1 cellular context compared by ENCODE assay signal in genomic region chr12:82650627-82651337, GRCh38.
TF ChIP-seq lines count a peak whose summit lies in the region.

No MANE protein-coding gene starts in this region.

TF ChIP-seq in GM12878, 131 proteins besides CTCF, POLR2A, EP300 and RAD21 (continued from another document):
- TF ChIP-seq BCLAF1 (IDR thresholded peaks at IDR 0.05): no peak
- no peak for TF ChIP-seq RB1 (IDR thresholded peaks at IDR 0.05; ENCODE audit: borderline replicate concordance)
- no peak for TF ChIP-seq MYB (IDR thresholded peaks at IDR 0.05; ENCODE audit: borderline replicate concordance, low read depth, low read length)
- TF ChIP-seq BHLHE40 (IDR thresholded peaks at IDR 0.05; ENCODE audit: borderline replicate concordance in 1 of 2, low read depth in 2 of 2, low read length in 1 of 2): no peak
- TF ChIP-seq HSF1 (IDR thresholded peaks at IDR 0.05; ENCODE audit: low read depth, low read length): no peak
- no peak for TF ChIP-seq ZNF207 (IDR thresholded peaks at IDR 0.05; ENCODE audit: borderline replicate concordance)
- TF ChIP-seq CBX5 (IDR thresholded peaks at IDR 0.05; ENCODE audit: low read depth): no peak
- no peak for TF ChIP-seq STAT1 (conservative IDR thresholded peaks at IDR 0.05)
- TF ChIP-seq MEF2B (IDR thresholded peaks at IDR 0.05; ENCODE audit: partially characterized antibody, poor library complexity, severe bottlenecking): no peak
- no peak for TF ChIP-seq KLF5 (IDR thresholded peaks at IDR 0.05; ENCODE audit: partially characterized antibody)
- no peak for TF ChIP-seq HDGF (IDR thresholded peaks at IDR 0.05)
- TF ChIP-seq ASH2L (IDR thresholded peaks at IDR 0.05; ENCODE audit: borderline replicate concordance, low read depth): no peak
- TF ChIP-seq SIX5 (IDR thresholded peaks at IDR 0.05; ENCODE audit: low read depth, low read length, severe bottlenecking): no peak
- no peak for TF ChIP-seq CBX3 (IDR thresholded peaks at IDR 0.05; ENCODE audit: borderline replicate concordance, low read depth)
- TF ChIP-seq PAX8 (IDR thresholded peaks at IDR 0.05): no peak
- no peak for TF ChIP-seq NFXL1 (IDR thresholded peaks at IDR 0.05; ENCODE audit: borderline replicate concordance)
- no peak for TF ChIP-seq ZSCAN29 (IDR thresholded peaks at IDR 0.05)
- no peak for TF ChIP-seq RBBP5 (conservative IDR thresholded peaks at IDR 0.05)
- no peak for TF ChIP-seq HCFC1 (IDR thresholded peaks at IDR 0.05; ENCODE audit: low read length)
- no peak for TF ChIP-seq IRF3 (IDR thresholded peaks at IDR 0.05)
- TF ChIP-seq POLR2AphosphoS5 (IDR thresholded peaks at IDR 0.05; ENCODE audit: low read length): no peak
- no peak for TF ChIP-seq ZNF217 (IDR thresholded peaks at IDR 0.05)
- TF ChIP-seq TAF1 (IDR thresholded peaks at IDR 0.05; ENCODE audit: borderline replicate concordance, low read depth, low read length): no peak
- TF ChIP-seq MTA2 (IDR thresholded peaks at IDR 0.05; ENCODE audit: low read depth): peak; percentile 52
- no peak for TF ChIP-seq MEF2A (IDR thresholded peaks at IDR 0.05; ENCODE audit: insufficient read depth, low read depth, low read length)
- no peak for TF ChIP-seq ZBTB11 (CRISPR knock-in tag; IDR thresholded peaks at IDR 0.05)
- no peak for TF ChIP-seq GABPA (IDR thresholded peaks at IDR 0.05; ENCODE audit: low read depth)
- TF ChIP-seq TARDBP (IDR thresholded peaks at IDR 0.05; ENCODE audit: borderline replicate concordance): no peak
- TF ChIP-seq PAX5 (IDR thresholded peaks at IDR 0.05; ENCODE audit: borderline replicate concordance, low read depth, low read length): no peak
- no peak for TF ChIP-seq POU2F2 (IDR thresholded peaks at IDR 0.05; ENCODE audit: borderline replicate concordance, low read depth, low read length)
- TF ChIP-seq ZNF622 (IDR thresholded peaks at IDR 0.05): no peak
- TF ChIP-seq E2F4 (IDR thresholded peaks at IDR 0.05; ENCODE audit: low read depth, low read length): no peak
- no peak for TF ChIP-seq NBN (IDR thresholded peaks at IDR 0.05)
- TF ChIP-seq SMARCA5 (IDR thresholded peaks at IDR 0.05): no peak
- no peak for TF ChIP-seq TCF7 (IDR thresholded peaks at IDR 0.05; ENCODE audit: borderline replicate concordance)
- no peak for TF ChIP-seq SMAD5 (IDR thresholded peaks at IDR 0.05; ENCODE audit: low read depth)
- TF ChIP-seq YBX1 (IDR thresholded peaks at IDR 0.05): no peak
- no peak for TF ChIP-seq SIN3A (IDR thresholded peaks at IDR 0.05; ENCODE audit: low read depth, low read length)
- TF ChIP-seq NRF1 (conservative IDR thresholded peaks at IDR 0.05; ENCODE audit: low read depth, low read length): no peak
- TF ChIP-seq SUZ12 (IDR thresholded peaks at IDR 0.05; ENCODE audit: unreplicated experiment): no peak
- TF ChIP-seq NR2C1 (IDR thresholded peaks at IDR 0.05): no peak
- peak; percentile 79; the same call in 1 of the 2 replicates for TF ChIP-seq NFIC (IDR thresholded peaks at IDR 0.05; ENCODE audit: low read depth, low read length)
- TF ChIP-seq E2F8 (IDR thresholded peaks at IDR 0.05; ENCODE audit: low read depth, partially characterized antibody): no peak
- no peak for TF ChIP-seq ELK1 (IDR thresholded peaks at IDR 0.05; ENCODE audit: low read depth, low read length)
- TF ChIP-seq RELA (IDR thresholded peaks at IDR 0.05; ENCODE audit: borderline replicate concordance, partially characterized antibody): no peak
- no peak for TF ChIP-seq NKRF (conservative IDR thresholded peaks at IDR 0.05)
- TF ChIP-seq ATF2 (IDR thresholded peaks at IDR 0.05; ENCODE audit: low read length): peak; percentile 57; the same call in 1 of the 2 replicates
- TF ChIP-seq CBFB (IDR thresholded peaks at IDR 0.05; ENCODE audit: low read depth): no peak
- TF ChIP-seq ZNF24 (IDR thresholded peaks at IDR 0.05): no peak
- TF ChIP-seq SREBF2 (IDR thresholded peaks at IDR 0.05; ENCODE audit: low read length): no peak
- TF ChIP-seq HDAC6 (IDR thresholded peaks at IDR 0.05; ENCODE audit: unreplicated experiment): no peak
- no peak; the same call in 1 of the 2 replicates for TF ChIP-seq DPF2 (IDR thresholded peaks at IDR 0.05)
- TF ChIP-seq CEBPB (IDR thresholded peaks at IDR 0.05; ENCODE audit: borderline replicate concordance in 1 of 2, low read depth in 2 of 2, low read length in 2 of 2): no peak
- TF ChIP-seq RAD51 (IDR thresholded peaks at IDR 0.05): no peak
- TF ChIP-seq CHD1 (IDR thresholded peaks at IDR 0.05; ENCODE audit: low read depth, low read length): no peak
- no peak for TF ChIP-seq WRNIP1 (IDR thresholded peaks at IDR 0.05; ENCODE audit: borderline replicate concordance, low read depth, low read length)
- 0 out of 2 replicates have a peak, but pooled peaks have one; percentile 43 for TF ChIP-seq BCL11A (IDR thresholded peaks at IDR 0.05; ENCODE audit: low read depth, low read length)
